10 cellular contexts compared by ENCODE assay signal in the genomic region with DNA sequence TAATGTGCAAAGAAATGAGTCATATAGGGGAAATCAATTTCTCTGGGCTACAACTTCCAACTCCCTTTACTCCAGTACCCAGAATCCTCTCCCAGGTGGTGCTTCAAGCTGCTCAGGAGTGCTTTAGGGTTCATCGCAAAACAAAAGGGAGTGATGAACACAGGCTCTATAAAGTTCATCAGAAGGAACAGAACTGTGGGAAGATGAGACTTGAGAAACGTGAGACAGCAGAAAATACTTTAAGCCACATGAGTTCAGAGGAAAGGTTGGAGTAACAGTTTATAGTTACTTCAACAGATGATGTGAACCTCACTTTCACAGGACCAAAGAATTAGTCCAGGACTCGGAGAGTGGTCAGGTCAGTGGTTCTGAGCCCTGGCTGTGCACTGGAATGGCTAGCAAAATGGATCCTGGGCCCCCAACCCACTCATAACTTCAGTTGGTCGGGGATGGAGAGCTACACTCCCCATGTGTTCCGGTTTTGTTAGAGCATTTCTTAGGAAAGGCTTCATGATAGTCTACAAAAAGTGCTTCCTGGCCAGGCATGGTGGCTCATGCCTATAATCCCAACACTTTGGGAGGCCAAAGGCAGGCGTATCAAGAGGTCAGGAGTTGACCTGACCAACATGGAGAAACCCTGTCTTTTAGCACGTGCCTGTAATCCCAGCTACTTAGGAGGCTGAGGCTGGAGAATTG. TPM values are rescaled to one million over a fixed set of nuclear protein-coding genes. Genes with fewer than 3 reads are reported as not detected.
DNase-seq lines count a peak whose midpoint lies in the region; ATAC-seq and TF ChIP-seq lines count a peak whose summit lies in the region.
"Had no signal": no experiment of that assay in that cellular context is flagged by ENCODE, and none has a peak within 500 bp of the region (broad histone marks: within the 10 kb centered on the region; RNA-seq: fewer than 3 reads in every experiment).

No MANE protein-coding gene starts in this region.

- no peak overlapping the region for H3K4me2 ChIP-seq in neural progenitor cell

- H3K9ac ChIP-seq in HUES48 (ENCODE audit: low read depth, low read length) (no peak overlapping the region), neural progenitor cell (no peak overlapping the region)

- H3K9me3 ChIP-seq in HUES48 (ENCODE audit: control insufficient read depth, insufficient read depth, low read length) (no peaks in the 10 kb centered on the region), neural progenitor cell (ENCODE audit: low read depth) (no peaks in the 10 kb centered on the region)

- H3K4me3 Mint-ChIP-seq in T-helper 1 cell treated with Interleukin-12 subunit alpha and Interleukin-12 subunit beta and Interleukin-4 antibody, amounts not matched to agents 30 μg/mL and 1 μg/mL, for 36 hours = no peak overlapping the region
- peak overlapping the region; percentile 17 to 46 for H3K4me3 Mint-ChIP-seq in activated T-cell treated with anti-CD3 and anti-CD28 coated beads, Interleukin-2, amount 50 U/mL, for 72 hours
- no peak overlapping the region for H3K4me3 Mint-ChIP-seq in neural progenitor cell

- H3K36me3 Mint-ChIP-seq in T-helper 1 cell treated with Interleukin-12 subunit alpha and Interleukin-12 subunit beta and Interleukin-4 antibody, amounts not matched to agents 30 μg/mL and 1 μg/mL, for 36 hours (ENCODE audit: low read depth) = peaks cover 84% of the 10 kb centered on the region
- peaks cover 58 to 75% of the 10 kb centered on the region in 2 donors for H3K36me3 Mint-ChIP-seq in activated T-cell treated with anti-CD3 and anti-CD28 coated beads, Interleukin-2, amount 50 U/mL, for 72 hours (ENCODE audit: insufficient read depth in 2 of 2)
- peaks cover 63% of the 10 kb centered on the region for H3K36me3 Mint-ChIP-seq in neural progenitor cell

- no peak overlapping the region for H3K4me3 ChIP-seq in HUES48 (ENCODE audit: low read depth, low read length)
- H3K4me3 ChIP-seq in neural progenitor cell = no peak overlapping the region

- DNase-seq in T-helper 1 cell (no peak), neural progenitor cell (ENCODE audit: low spot score) (no peak), HCEC 1CT (no peak), ecto neural progenitor cell (ENCODE audit: low spot score) (no peak)
- DNase-seq in activated T-cell treated with anti-CD3 and anti-CD28 coated beads, Interleukin-2, amount 50 U/mL, for 72 hours = no peak
- DNase-seq: activated gamma-delta T cell, NCI-H446 had no signal

- peaks cover 41% of the 10 kb centered on the region for H4K20me1 ChIP-seq in neural progenitor cell (ENCODE audit: low read depth)

- no peaks in the 10 kb centered on the region for H3K27me3 Mint-ChIP-seq in T-helper 1 cell treated with Interleukin-12 subunit alpha and Interleukin-12 subunit beta and Interleukin-4 antibody, amounts not matched to agents 30 μg/mL and 1 μg/mL, for 36 hours (ENCODE audit: low read depth)
- no peaks in the 10 kb centered on the region for H3K27me3 Mint-ChIP-seq in activated T-cell treated with anti-CD3 and anti-CD28 coated beads, Interleukin-2, amount 50 U/mL, for 72 hours (ENCODE audit: low read depth)
- peaks cover 4% of the 10 kb centered on the region for H3K27me3 Mint-ChIP-seq in neural progenitor cell (ENCODE audit: insufficient read depth, low read depth)

- H3K36me3 ChIP-seq in HUES48 (ENCODE audit: control insufficient read depth, insufficient read depth, low read length) (peaks cover 78% of the 10 kb centered on the region), neural progenitor cell (peaks cover 17% of the 10 kb centered on the region)

- H3K27me3 ChIP-seq in HUES48 (ENCODE audit: control insufficient read depth, insufficient read depth, low read length) (no peaks in the 10 kb centered on the region), neural progenitor cell (no peaks in the 10 kb centered on the region)

- H2AFZ ChIP-seq in neural progenitor cell (replicated peaks) = no peak overlapping the region

- H3F3A ChIP-seq in neural progenitor cell (ENCODE audit: low read depth) = peaks cover 72% of the 10 kb centered on the region

- no peak for ATAC-seq in activated T-cell treated with anti-CD3 and anti-CD28 coated beads, Interleukin-2, amount 50 U/mL, for 72 hours (replicated peaks in 1 of 2)
- no peak for ATAC-seq in GM21367 (IDR thresholded peaks at IDR 0.05; ENCODE audit: unreplicated experiment)

- H3K4me1 ChIP-seq in HUES48 (ENCODE audit: control insufficient read depth, insufficient read depth, low read length) (peaks cover 6% of the 10 kb centered on the region; the same call in 1 of the 2 replicates), neural progenitor cell (peaks cover 18% of the 10 kb centered on the region)

- H3K79me2 ChIP-seq in neural progenitor cell (ENCODE audit: low read depth) = peaks cover 43% of the 10 kb centered on the region

- H3K9me3 Mint-ChIP-seq in T-helper 1 cell treated with Interleukin-12 subunit alpha and Interleukin-12 subunit beta and Interleukin-4 antibody, amounts not matched to agents 30 μg/mL and 1 μg/mL, for 36 hours = peaks cover 18% of the 10 kb centered on the region
- peaks cover 2 to 12% of the 10 kb centered on the region in 2 donors for H3K9me3 Mint-ChIP-seq in activated T-cell treated with anti-CD3 and anti-CD28 coated beads, Interleukin-2, amount 50 U/mL, for 72 hours
- H3K9me3 Mint-ChIP-seq in neural progenitor cell = peaks cover 6% of the 10 kb centered on the region

- H3K27ac ChIP-seq in HUES48 (ENCODE audit: low read depth, low read length) = peak overlapping the region; percentile 97
- peak overlapping the region; percentile 62 for H3K27ac ChIP-seq in neural progenitor cell

- H3K4me1 Mint-ChIP-seq in T-helper 1 cell treated with Interleukin-12 subunit alpha and Interleukin-12 subunit beta and Interleukin-4 antibody, amounts not matched to agents 30 μg/mL and 1 μg/mL, for 36 hours (ENCODE audit: low read depth) = peaks cover 36% of the 10 kb centered on the region
- H3K4me1 Mint-ChIP-seq in activated T-cell treated with anti-CD3 and anti-CD28 coated beads, Interleukin-2, amount 50 U/mL, for 72 hours (ENCODE audit: low read depth) = peaks cover 43% of the 10 kb centered on the region
- H3K4me1 Mint-ChIP-seq in neural progenitor cell = peaks cover 21% of the 10 kb centered on the region

- no peak for TF ChIP-seq CTCF in neural progenitor cell (IDR thresholded peaks at IDR 0.05)

- peak overlapping the region; percentile 19 for H3K27ac Mint-ChIP-seq in T-helper 1 cell treated with Interleukin-12 subunit alpha and Interleukin-12 subunit beta and Interleukin-4 antibody, amounts not matched to agents 30 μg/mL and 1 μg/mL, for 36 hours
- peak overlapping the region; percentile 61 for H3K27ac Mint-ChIP-seq in activated T-cell treated with anti-CD3 and anti-CD28 coated beads, Interleukin-2, amount 50 U/mL, for 72 hours
- no peak overlapping the region for H3K27ac Mint-ChIP-seq in neural progenitor cell

RNA-seq across cellular contexts. Expression of gene RPL12, which starts 4.3 kb away (rescaled TPM):
- 1,000 to 10,000 TPM; 2,503 to 2,755 TPM for total RNA-seq in activated T-cell treated with anti-CD3 and anti-CD28 coated beads, Interleukin-2, amount 50 U/mL, for 72 hours
- total RNA-seq in neural progenitor cell (ENCODE audit: low replicate concordance) = 2,064 and 2,640 TPM in 2 replicates

RNA-seq across cellular contexts. Expression of gene LRSAM1, which starts 4.4 kb away (rescaled TPM):
- 10 to 100 TPM; 30.5 to 33.8 TPM for total RNA-seq in activated T-cell treated with anti-CD3 and anti-CD28 coated beads, Interleukin-2, amount 50 U/mL, for 72 hours
- 6.7 and 14.2 TPM in 2 replicates for total RNA-seq in neural progenitor cell (ENCODE audit: low replicate concordance)

RNA-seq across cellular contexts. Expression of gene ZNF79, which starts 22.7 kb away (rescaled TPM):
- total RNA-seq in activated T-cell treated with anti-CD3 and anti-CD28 coated beads, Interleukin-2, amount 50 U/mL, for 72 hours = 10 to 100 TPM; 10.4 to 16.1 TPM
- 6.7 and 7.3 TPM in 2 replicates for total RNA-seq in neural progenitor cell (ENCODE audit: low replicate concordance)

RNA-seq across cellular contexts. Expression of gene SLC2A8, which starts 49.9 kb away (rescaled TPM):
- total RNA-seq in activated T-cell treated with anti-CD3 and anti-CD28 coated beads, Interleukin-2, amount 50 U/mL, for 72 hours = 10 to 100 TPM; 11.4 to 13.8 TPM
- total RNA-seq in neural progenitor cell (ENCODE audit: low replicate concordance) = 9.4 and 22.8 TPM in 2 replicates

Comparison
In these comparisons a context has a peak if more than half of its experiments do, and no peak if none do; other contexts are left out.
1. H3K4me3 Mint-ChIP-seq: peak in activated T-cell treated with anti-CD3 and anti-CD28 coated beads, Interleukin-2, amount 50 U/mL, for 72 hours (2 of 2); none in T-helper 1 cell treated with Interleukin-12 subunit alpha and Interleukin-12 subunit beta and Interleukin-4 antibody, amounts not matched to agents 30 μg/mL and 1 μg/mL, for 36 hours (single experiment) and neural progenitor cell (single experiment).